1 cellular context compared by ENCODE assay signal in genomic region chr4:2297606-2298517, GRCh38.
TF ChIP-seq lines count a peak whose summit lies in the region.

No MANE protein-coding gene starts in this region.

TF ChIP-seq in K562, 482 proteins besides CTCF, POLR2A, EP300 and RAD21:
- TF ChIP-seq PBX2 (CRISPR knock-in tag; IDR thresholded peaks at IDR 0.05; ENCODE audit: low read depth) (no peak), PBX2 (tag; conservative IDR thresholded peaks at IDR 0.05; ENCODE audit: low read depth) (0 out of 2 replicates have a peak, but pooled peaks have one; percentile 34), DMBX1 (CRISPR knock-in tag; IDR thresholded peaks at IDR 0.05; ENCODE audit: borderline replicate concordance) (no peak)
